16 cellular contexts compared by ENCODE assay signal in the genomic region with DNA sequence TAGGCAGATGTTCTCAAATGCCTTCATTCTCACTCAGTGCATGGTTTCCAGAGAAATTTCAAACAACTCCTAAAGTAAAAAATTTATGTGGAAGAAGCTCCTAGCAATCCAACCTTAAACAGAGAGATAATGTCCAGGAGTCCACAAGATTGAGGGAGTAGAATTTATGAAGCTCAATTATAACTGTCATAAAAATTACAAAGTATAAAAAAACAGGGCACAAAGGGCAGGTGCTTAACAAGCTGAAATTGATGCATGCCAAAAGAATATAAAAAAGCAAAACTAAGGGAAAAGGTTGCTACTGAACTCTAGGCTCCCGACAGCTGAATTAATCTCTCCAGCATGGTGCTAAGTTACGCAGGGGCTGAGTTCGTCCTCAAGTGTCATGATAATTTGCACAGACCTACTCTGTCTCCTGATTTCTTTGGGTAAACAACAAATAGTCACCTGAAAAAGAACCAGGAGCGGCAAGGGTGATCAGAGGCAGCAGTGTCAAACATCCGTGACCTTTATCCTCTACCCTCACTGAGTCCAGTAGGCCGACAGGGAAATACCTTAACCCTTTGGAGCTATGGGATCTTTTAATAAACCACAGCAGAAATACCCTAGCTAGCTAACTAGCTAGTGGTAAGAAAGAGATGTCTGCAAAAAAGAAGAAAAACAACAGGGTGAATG. TPM values are rescaled to one million over a fixed set of nuclear protein-coding genes. Genes with fewer than 3 reads are reported as not detected.
A peak's percentile ranks its signal among the peaks of the same experiment; 100 is the strongest.
DNase-seq lines count a peak whose midpoint lies in the region; ATAC-seq, FAIRE-seq and TF ChIP-seq lines count a peak whose summit lies in the region.
"Had no signal": no experiment of that assay in that cellular context is flagged by ENCODE, and none has a peak within 500 bp of the region (broad histone marks: within the 10 kb centered on the region; RNA-seq: fewer than 3 reads in every experiment).

No MANE protein-coding gene starts in this region.

- no peaks in the 10 kb centered on the region for H4K20me1 ChIP-seq in HepG2 (ENCODE audit: insufficient read depth, low read length)

- TF ChIP-seq EP300 in HepG2 (IDR thresholded peaks at IDR 0.05; ENCODE audit: low read depth in 2 of 2, low read length in 2 of 2): peak in 1 of 2 experiments; percentile 89; a peak in 2 of 4 replicates
- TF ChIP-seq EP300 in HepG2 (CRISPR knock-in tag; IDR thresholded peaks at IDR 0.05; ENCODE audit: borderline replicate concordance): peak; percentile 57; the same call in 1 of the 2 replicates
- no peak for TF ChIP-seq EP300 in stomach (IDR thresholded peaks at IDR 0.05)

- H2AFZ ChIP-seq in HepG2 (ENCODE audit: low read length): no peak overlapping the region

- peak; percentile 22 for DNase-seq in HuH-7 (ENCODE audit: low spot score)
- peak; percentile 80 for DNase-seq in HepG2 (ENCODE audit: low spot score)
- DNase-seq in small intestine: peak; percentile 73
- DNase-seq in SIG-M5 treated with dmso at 0.1 percent for 504 hours (lab: John Stamatoyannopoulos, UW; ENCODE audit: unreplicated experiment): no peak
- DNase-seq in stomach: no peak
- DNase-seq in SW 1271 (lab: John Stamatoyannopoulos, UW): no peak
- DNase-seq in activated gamma-delta T cell (lab: John Stamatoyannopoulos, UW): no peak
- DNase-seq: C1 segment of cervical spinal cord; CD4-positive, alpha-beta T cell; DMS79; HCEC 1CT; HFFc6 had no signal

- peak overlapping the region; percentile 36 for H3K4me2 ChIP-seq in HepG2 (ENCODE audit: low read depth, low read length)

- no peaks in the 10 kb centered on the region for H3K36me3 ChIP-seq in HepG2 (replicated peaks in 1 of 2; ENCODE audit: control insufficient read depth in 1 of 2, insufficient read depth in 2 of 2, low read length in 2 of 2)
- H3K36me3 ChIP-seq in small intestine (ENCODE audit: control insufficient read depth in 2 of 2, insufficient read depth in 2 of 2, low read length in 2 of 2): no peaks in the 10 kb centered on the region
- no peaks in the 10 kb centered on the region for H3K36me3 ChIP-seq in stomach

- no peaks in the 10 kb centered on the region for H3K9me3 ChIP-seq in HepG2 (ENCODE audit: low read length)
- no peaks in the 10 kb centered on the region for H3K9me3 ChIP-seq in small intestine (ENCODE audit: control insufficient read depth, low read depth)
- no peaks in the 10 kb centered on the region for H3K9me3 ChIP-seq in stomach

- no peak for TF ChIP-seq CTCF in HepG2 (CRISPR knock-in tag; IDR thresholded peaks at IDR 0.05)
- no peak for TF ChIP-seq CTCF in stomach (IDR thresholded peaks at IDR 0.05)

- TF ChIP-seq RAD21 in HepG2 (CRISPR knock-in tag; IDR thresholded peaks at IDR 0.05): no peak

- intact Hi-C loops in HepG2 (cut with micrococcal nuclease; ENCODE audit: unreplicated experiment) (no loop called here), stomach (cut with DNase I; ENCODE audit: low total_unique reads) (no loop called here)

- peak; percentile 19 for ATAC-seq in GM19023 (IDR thresholded peaks at IDR 0.05; ENCODE audit: unreplicated experiment)
- ATAC-seq in HepG2: peak; percentile 17; the same call in 2 of the 3 replicates

- in situ Hi-C loops in HepG2 (cut with HindIII; ENCODE audit: extremely low pct_ligation_motif_present, low pct_unique_long_range_greater_than_20kb): no loop called here

- peaks cover 86% of the 10 kb centered on the region for H3K4me1 ChIP-seq in HepG2 (ENCODE audit: insufficient read depth, low read length)
- no peaks in the 10 kb centered on the region for H3K4me1 ChIP-seq in small intestine (ENCODE audit: control insufficient read depth in 2 of 2, insufficient read depth in 1 of 2, low read depth in 1 of 2, low read length in 1 of 2)
- no peaks in the 10 kb centered on the region for H3K4me1 ChIP-seq in stomach

- no peaks in the 10 kb centered on the region for H3K79me2 ChIP-seq in HepG2 (ENCODE audit: insufficient read depth, low read length)

- POLR2A ChIA-PET in HepG2 (lab: Yijun Ruan, JAX): no interaction called here

- FAIRE-seq in HepG2 (lab: Jason Lieb, UNC): peak; percentile 63
- no peak for FAIRE-seq in small intestine (lab: Jason Lieb, UNC)
- FAIRE-seq: G401.6, GM12891, GM19239 had no signal

- CTCF ChIA-PET in HepG2 (lab: Yijun Ruan, JAX; ENCODE audit: low intra/inter-chr PET ratio, low total read pairs): no interaction called here

- peak overlapping the region in 1 of 3 experiments; percentile 1; a peak in 1 of 6 replicates for H3K4me3 ChIP-seq in HepG2 (replicated peaks in 1 of 3; ENCODE audit: insufficient read depth in 1 of 3, low read depth in 2 of 3, low read length in 3 of 3)
- no peak overlapping the region for H3K4me3 ChIP-seq in small intestine (ENCODE audit: low read depth in 1 of 2, low read length in 2 of 2)
- H3K4me3 ChIP-seq in stomach: no peak overlapping the region

- H3K9ac ChIP-seq in HepG2 (ENCODE audit: insufficient read depth, low read depth, low read length): peak overlapping the region; percentile 24; the same call in 1 of the 2 replicates

- WGBS in HepG2 (ENCODE audit: low lambda C conversion rate): 2% methylated on average over 6 of the region's 6 CpGs
- WGBS in small intestine, 3 donors: 17 to 48% (median 47%) methylated on average over 6 of the region's 6 CpGs
- WGBS in stomach, 5 donors: 47 to 69% (median 61%) methylated on average over 6 of the region's 6 CpGs

- H3K27ac ChIP-seq in HepG2 (ENCODE audit: extremely low read length, insufficient read depth, low read length) (peak overlapping the region; percentile 75), small intestine (ENCODE audit: low read depth in 1 of 2, low read length in 1 of 2) (peak overlapping the region in 1 of 2 donors; percentile 27), stomach (no peak overlapping the region)

- BruUV-seq in HepG2 (replicated peaks; lab: Mats Ljungman, UMichigan): TSS peak; percentile 76

- H3K27me3 ChIP-seq in HepG2 (ENCODE audit: control insufficient read depth in 1 of 2, insufficient read depth in 2 of 2, low read length in 2 of 2): no peaks in the 10 kb centered on the region; a peak in 1 of 5 replicates
- H3K27me3 ChIP-seq in small intestine (ENCODE audit: control insufficient read depth in 2 of 2, insufficient read depth in 2 of 2, low read length in 2 of 2): no peaks in the 10 kb centered on the region
- no peaks in the 10 kb centered on the region for H3K27me3 ChIP-seq in stomach

- TF ChIP-seq POLR2A in HepG2 (IDR thresholded peaks at IDR 0.05; ENCODE audit: insufficient read depth in 1 of 2, low read depth in 2 of 2, low read length in 2 of 2) (no peak), stomach (IDR thresholded peaks at IDR 0.05) (no peak)

TF ChIP-seq in HepG2, 621 proteins besides CTCF, POLR2A, EP300 and RAD21 (continues in another document):
- TF ChIP-seq LCORL (IDR thresholded peaks at IDR 0.05): no peak
- no peak for TF ChIP-seq LCORL (CRISPR knock-in tag; IDR thresholded peaks at IDR 0.05)
- TF ChIP-seq, protein P1, sequence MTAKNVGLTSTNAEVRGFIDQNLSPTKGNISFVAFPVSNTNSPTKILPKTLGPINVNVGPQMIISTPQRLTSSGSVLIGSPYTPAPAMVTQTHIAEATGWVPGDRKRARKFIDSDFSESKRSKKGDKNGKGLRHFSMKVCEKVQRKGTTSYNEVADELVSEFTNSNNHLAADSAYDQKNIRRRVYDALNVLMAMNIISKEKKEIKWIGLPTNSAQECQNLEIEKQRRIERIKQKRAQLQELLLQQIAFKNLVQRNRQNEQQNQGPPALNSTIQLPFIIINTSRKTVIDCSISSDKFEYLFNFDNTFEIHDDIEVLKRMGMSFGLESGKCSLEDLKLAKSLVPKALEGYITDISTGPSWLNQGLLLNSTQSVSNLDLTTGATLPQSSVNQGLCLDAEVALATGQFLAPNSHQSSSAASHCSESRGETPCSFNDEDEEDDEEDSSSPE (CRISPR knock-in tag; IDR thresholded peaks at IDR 0.05): peak; percentile 38; the same call in 1 of the 2 replicates
- no peak for TF ChIP-seq KLF12 (CRISPR knock-in tag; IDR thresholded peaks at IDR 0.05; ENCODE audit: borderline replicate concordance)
- 0 out of 2 replicates have a peak, but pooled peaks have one; percentile 52 for TF ChIP-seq HDAC1 (CRISPR knock-in tag; IDR thresholded peaks at IDR 0.05)
- TF ChIP-seq PAX8 (CRISPR knock-in tag; IDR thresholded peaks at IDR 0.05; ENCODE audit: borderline replicate concordance): no peak
- TF ChIP-seq ZNF331 (CRISPR knock-in tag; IDR thresholded peaks at IDR 0.05): peak; percentile 75
- TF ChIP-seq PHB2 (IDR thresholded peaks at IDR 0.05; ENCODE audit: partially characterized antibody): no peak
- no peak for TF ChIP-seq ZNF577 (CRISPR knock-in tag; IDR thresholded peaks at IDR 0.05; ENCODE audit: borderline replicate concordance, low read depth)
- TF ChIP-seq FOXA3 (CRISPR knock-in tag; IDR thresholded peaks at IDR 0.05): peak; percentile 80
- TF ChIP-seq NR2F1 (CRISPR knock-in tag; IDR thresholded peaks at IDR 0.05): peak; percentile 80 to 81
- TF ChIP-seq ZFP1 (CRISPR knock-in tag; IDR thresholded peaks at IDR 0.05): no peak

RNA-seq across cellular contexts. Expression of a gene that starts 47.2 kb away (rescaled TPM):
- total RNA-seq in HepG2 (2016; rRNA removed; fragmentation: Illumina TruSeq; extraction: Trizol) (40.1 and 58.4 TPM in 2 replicates), stomach (100 to 1,000 TPM in 1 of 5 donors, 10 to 100 TPM in 3, 1 to 10 TPM in 1; 2.9 to 113 (median 92.5) TPM)
- 124 and 130 TPM in 2 replicates for total RNA-seq in HepG2 (2016; cell fraction: cytosol; rRNA removed; fragmentation: Illumina TruSeq; extraction: Trizol; ENCODE audit: low read depth)
- 37.4 and 57.3 TPM in 2 replicates for total RNA-seq in HepG2 (2016; cell fraction: insoluble cytoplasmic fraction; rRNA removed; fragmentation: Illumina TruSeq; extraction: Trizol)
- 53.5 and 55.2 TPM in 2 replicates for total RNA-seq in HepG2 (2016; cell fraction: membrane; rRNA removed; fragmentation: Illumina TruSeq; extraction: Trizol)
- total RNA-seq in HepG2 (2016; cell fraction: nucleus; rRNA removed; fragmentation: Illumina TruSeq; extraction: Trizol): 36.9 and 45.2 TPM in 2 replicates
- polyA plus RNA-seq in HepG2 (2011; rRNA removed) (8.4 and 11.1 TPM in 2 replicates), small intestine (1 to 10 TPM in 2 of 3 donors, under 1 TPM in 1; 0.89 to 6.8 (median 1.6) TPM), stomach (1 to 10 TPM; 1.3 to 8.3 (median 2.4) TPM)
- 9.0 and 9.6 TPM in 2 replicates for polyA plus RNA-seq in HepG2 (2011; cell fraction: cytosol; rRNA removed)
- 5.5 and 7.2 TPM in 2 replicates for polyA plus RNA-seq in HepG2 (2011; cell fraction: nucleus; rRNA removed)
- 3.1 and 3.9 TPM in 2 replicates for polyA plus RNA-seq in HepG2 (2012)
- polyA plus RNA-seq in HepG2 (2016; cell fraction: cytosol; fragmentation: Illumina TruSeq; extraction: Trizol; ENCODE audit: low read depth): 1.5 and 2.3 TPM in 2 replicates
- polyA plus RNA-seq in HepG2 (2016; cell fraction: insoluble cytoplasmic fraction; fragmentation: Illumina TruSeq; extraction: Trizol; ENCODE audit: low read depth): 6.7 and 8.9 TPM in 2 replicates
- 3.9 and 4.1 TPM in 2 replicates for polyA plus RNA-seq in HepG2 (2016; cell fraction: membrane; fragmentation: Illumina TruSeq; extraction: Trizol; ENCODE audit: low read depth)
- polyA plus RNA-seq in HepG2 (2016; cell fraction: nucleus; fragmentation: Illumina TruSeq; extraction: Trizol; ENCODE audit: insufficient read depth, low read depth): 13.1 and 16.3 TPM in 2 replicates
- polyA minus RNA-seq in HepG2 (2011; rRNA and poly(A)+ RNA removed; ENCODE audit: low replicate concordance): 7.8 and 39.4 TPM in 2 replicates
- polyA minus RNA-seq in HepG2 (2011; cell fraction: cytosol; rRNA and poly(A)+ RNA removed): 31.9 and 37.6 TPM in 2 replicates
- polyA minus RNA-seq in HepG2 (2011; cell fraction: nucleus; rRNA and poly(A)+ RNA removed): 16.4 and 18.5 TPM in 2 replicates

Comparison
In these comparisons a context has a peak if more than half of its experiments do, and no peak if none do; other contexts are left out.
1. DNase-seq: peak in HuH-7 (single experiment), HepG2 (single experiment) and small intestine (single experiment); none in SIG-M5 treated with dmso at 0.1 percent for 504 hours (single experiment), stomach (single experiment), SW 1271 (0 of 2) and activated gamma-delta T cell (single experiment).